In genomic region chr10:11011966-11012365, GRCh38 we compare ENCODE assay signal across 20 cellular contexts. TPM values are rescaled to one million over a fixed set of nuclear protein-coding genes. Genes with fewer than 3 reads are reported as not detected.
DNase-seq lines count a peak whose midpoint lies in the region; ATAC-seq and TF ChIP-seq lines count a peak whose summit lies in the region.
"Had no signal": no experiment of that assay in that cellular context is flagged by ENCODE, and none has a peak within 500 bp of the region (broad histone marks: within the 10 kb centered on the region; RNA-seq: fewer than 3 reads in every experiment).

No MANE protein-coding gene starts in this region.

- peak overlapping the region in 3 of 11 experiments; percentile 36 to 60 (median 54); a peak in 3 of 22 replicates for H3K27ac ChIP-seq in BLaER1 treated with 17β-estradiol and CSF1 and Interleukin-3, amounts not matched to agents 10 nM and 100 nM
- no peak overlapping the region for H3K27ac ChIP-seq in RWPE2 (ENCODE audit: poor library complexity, severe bottlenecking)
- peak overlapping the region in 3 of 4 donors; percentile 8 to 51 (median 32) for H3K27ac ChIP-seq in esophagus squamous epithelium
- no peak overlapping the region for H3K27ac ChIP-seq in neuronal stem cell (replicated peaks; ENCODE audit: low read length)
- no peak overlapping the region for H3K27ac ChIP-seq in H9 (ENCODE audit: insufficient read length, low read depth, low read length)

- H4K20me1 ChIP-seq in BLaER1 treated with 17β-estradiol and CSF1 and Interleukin-3, amounts not matched to agents 10 nM and 100 nM: no peaks in the 10 kb centered on the region
- no peaks in the 10 kb centered on the region for H4K20me1 ChIP-seq in H9 (ENCODE audit: control insufficient read depth, insufficient read depth, insufficient read length)

- H4K8ac ChIP-seq in neuronal stem cell (ENCODE audit: low read depth, low read length) (no peak overlapping the region), H9 (replicated peaks; ENCODE audit: insufficient read length, low read depth, low read length) (no peak overlapping the region)

- no peaks in the 10 kb centered on the region for H3K23me2 ChIP-seq in H9 (ENCODE audit: insufficient read length, low read depth, low read length, poor library complexity, severe bottlenecking)

- no peak overlapping the region for H3K27ac Mint-ChIP-seq in H9
- H3K27ac Mint-ChIP-seq: activated CD4-positive, alpha-beta memory T cell treated with anti-CD3 and anti-CD28 coated beads, Interleukin-2, amount 10 ng/mL, durations not matched to agents 7 days and 5 days; activated T-helper 1 cell treated with anti-CD3 and anti-CD28 coated beads, Interleukin-12 subunit alpha, Interleukin-12 subunit beta, Interleukin-2, Interleukin-4 antibody, amounts not matched to agents 30 ng/mL and 10 ng/mL and 1 ng/mL, durations not matched to agents 14 hours and 24 hours and 36 hours; CD8-positive, alpha-beta T cell; stimulated activated naive CD8-positive, alpha-beta T cell treated with anti-CD3 and anti-CD28 coated beads, Interleukin-15, Interleukin-2, amounts not matched to agents 100 ng/mL and 50 ng/mL, for 24 hours had no signal

- H3K14ac ChIP-seq in neuronal stem cell (ENCODE audit: low read length) (no peak overlapping the region), H9 (ENCODE audit: insufficient read depth, low read length) (no peak overlapping the region)

- H4K91ac ChIP-seq in neuronal stem cell (ENCODE audit: low read depth, low read length, poor library complexity): no peak overlapping the region
- H4K91ac ChIP-seq in H9 (ENCODE audit: insufficient read length, low read depth, low read length): no peak overlapping the region

- no peaks in the 10 kb centered on the region for H3K36me3 ChIP-seq in BLaER1 treated with 17β-estradiol and CSF1 and Interleukin-3, amounts not matched to agents 10 nM and 100 nM
- H3K36me3 ChIP-seq in RWPE2 (ENCODE audit: low read depth): no peaks in the 10 kb centered on the region
- H3K36me3 ChIP-seq in esophagus squamous epithelium: no peaks in the 10 kb centered on the region
- H3K36me3 ChIP-seq in neuronal stem cell (replicated peaks in 1 of 2; ENCODE audit: control insufficient read depth in 2 of 2, insufficient read depth in 2 of 2, low read length in 2 of 2): no peaks in the 10 kb centered on the region
- H3K36me3 ChIP-seq: Peyer's patch had no signal

- H3K79me1 ChIP-seq in neuronal stem cell (ENCODE audit: low read depth, low read length) (no peaks in the 10 kb centered on the region), H9 (ENCODE audit: insufficient read depth, low read depth, low read length, poor library complexity, severe bottlenecking) (no peaks in the 10 kb centered on the region)

- no peak overlapping the region for H3K9ac ChIP-seq in BLaER1 treated with 17β-estradiol and CSF1 and Interleukin-3, amounts not matched to agents 10 nM and 100 nM
- no peak overlapping the region for H3K9ac ChIP-seq in neuronal stem cell (ENCODE audit: low read depth, low read length, poor library complexity)
- no peak overlapping the region for H3K9ac ChIP-seq in H9 (ENCODE audit: extremely low read depth, insufficient read length, low read length)

- intact Hi-C loops in esophagus squamous epithelium (cut with DNase I): no loop called here

- H3K9me3 ChIP-seq in BLaER1 treated with 17β-estradiol and CSF1 and Interleukin-3, amounts not matched to agents 10 nM and 100 nM (replicated peaks in 1 of 11): no peaks in the 10 kb centered on the region
- H3K9me3 ChIP-seq in RWPE2 (ENCODE audit: severe bottlenecking): no peaks in the 10 kb centered on the region
- H3K9me3 ChIP-seq in esophagus squamous epithelium: no peaks in the 10 kb centered on the region
- no peaks in the 10 kb centered on the region for H3K9me3 ChIP-seq in neuronal stem cell (replicated peaks in 1 of 2; ENCODE audit: control insufficient read depth in 2 of 2, insufficient read depth in 1 of 2, low read depth in 1 of 2, low read length in 2 of 2)
- H3K9me3 ChIP-seq in H9 (ENCODE audit: control insufficient read depth, low read depth, low read length): no peaks in the 10 kb centered on the region
- H3K9me3 ChIP-seq: Peyer's patch had no signal

- peak overlapping the region; percentile 59 to 80 (median 68) for H3K4me2 ChIP-seq in BLaER1 treated with 17β-estradiol and CSF1 and Interleukin-3, amounts not matched to agents 10 nM and 100 nM
- H3K4me2 ChIP-seq in neuronal stem cell (ENCODE audit: insufficient read depth, low read length, poor library complexity, severe bottlenecking) (no peak overlapping the region), H9 (ENCODE audit: insufficient read depth, insufficient read length, low read length) (no peak overlapping the region)

- H3K27me3 Mint-ChIP-seq in H9 (ENCODE audit: low read depth): peaks cover 20% of the 10 kb centered on the region

- H3K23ac ChIP-seq in neuronal stem cell (ENCODE audit: low read depth, low read length, poor library complexity) (no peak overlapping the region), H9 (ENCODE audit: insufficient read length, low read depth, low read length) (no peak overlapping the region)

- no peaks in the 10 kb centered on the region for H3K36me3 Mint-ChIP-seq in H9 (ENCODE audit: insufficient read depth in 1 of 3, low read depth in 3 of 3)
- H3K36me3 Mint-ChIP-seq: CD8-positive, alpha-beta T cell had no signal

- peak; percentile 57; the same call in 2 of the 3 replicates for ATAC-seq in RWPE2 (ENCODE audit: low read depth)
- ATAC-seq in HG02571 (IDR thresholded peaks at IDR 0.05; ENCODE audit: unreplicated experiment): no peak
- ATAC-seq: CD8-positive, alpha-beta T cell had no signal

- H3K18ac ChIP-seq in neuronal stem cell (ENCODE audit: low read length) (no peak overlapping the region), H9 (ENCODE audit: insufficient read length, low read depth, low read length) (no peak overlapping the region)

- H3K4me3 Mint-ChIP-seq in H9: no peak overlapping the region
- H3K4me3 Mint-ChIP-seq: activated CD4-positive, alpha-beta memory T cell treated with anti-CD3 and anti-CD28 coated beads, Interleukin-2, amount 10 ng/mL, durations not matched to agents 7 days and 5 days; activated T-helper 1 cell treated with anti-CD3 and anti-CD28 coated beads, Interleukin-12 subunit alpha, Interleukin-12 subunit beta, Interleukin-2, Interleukin-4 antibody, amounts not matched to agents 30 ng/mL and 10 ng/mL and 1 ng/mL, durations not matched to agents 14 hours and 24 hours and 36 hours; CD8-positive, alpha-beta T cell; stimulated activated naive CD8-positive, alpha-beta T cell treated with anti-CD3 and anti-CD28 coated beads, Interleukin-15, Interleukin-2, amounts not matched to agents 100 ng/mL and 50 ng/mL, for 24 hours had no signal

- H4K5ac ChIP-seq in H9 (ENCODE audit: insufficient read length, low read depth, low read length): no peak overlapping the region

- H2BK5ac ChIP-seq in neuronal stem cell (ENCODE audit: low read length): no peak overlapping the region
- no peak overlapping the region for H2BK5ac ChIP-seq in H9 (ENCODE audit: insufficient read length, low read length)

- no peak for TF ChIP-seq POLR2A in esophagus squamous epithelium (IDR thresholded peaks at IDR 0.05)

- no peak overlapping the region for H3K4me3 ChIP-seq in BLaER1 treated with 17β-estradiol and CSF1 and Interleukin-3, amounts not matched to agents 10 nM and 100 nM
- H3K4me3 ChIP-seq in RWPE2 (ENCODE audit: severe bottlenecking) (no peak overlapping the region), esophagus squamous epithelium (no peak overlapping the region), neuronal stem cell (ENCODE audit: low read length in 2 of 2) (no peak overlapping the region)
- H3K4me3 ChIP-seq: coronary artery, Peyer's patch had no signal

- no peak for DNase-seq in RWPE2 (ENCODE audit: low spot score)
- no peak for DNase-seq in esophagus squamous epithelium (lab: John Stamatoyannopoulos, UW)
- no peak for DNase-seq in neuronal stem cell (ENCODE audit: low spot score)
- DNase-seq in amygdala (lab: John Stamatoyannopoulos, UW): no peak
- no peak for DNase-seq in HuH-7.5 (ENCODE audit: low spot score)
- DNase-seq in H9: no peak
- DNase-seq: activated CD4-positive, alpha-beta memory T cell treated with anti-CD3 and anti-CD28 coated beads, Interleukin-2, amount 10 ng/mL, durations not matched to agents 7 days and 5 days; CD8-positive, alpha-beta T cell; DND-41; erythroblast; hippocampal formation; left cardiac atrium; NCI-H1092; Peyer's patch; posterior cingulate gyrus had no signal

- H2BK15ac ChIP-seq in neuronal stem cell (ENCODE audit: low read length): no peak overlapping the region
- H2BK15ac ChIP-seq in H9 (ENCODE audit: low read depth, low read length): no peak overlapping the region

- peaks cover 5 to 18% (median 10%) of the 10 kb centered on the region in 11 experiments for H3K27me3 ChIP-seq in BLaER1 treated with 17β-estradiol and CSF1 and Interleukin-3, amounts not matched to agents 10 nM and 100 nM
- H3K27me3 ChIP-seq in RWPE2 (ENCODE audit: insufficient read depth, poor library complexity, severe bottlenecking): peaks cover 6% of the 10 kb centered on the region
- peaks cover 0 to 24% (median 0%) of the 10 kb centered on the region in 4 donors for H3K27me3 ChIP-seq in esophagus squamous epithelium
- H3K27me3 ChIP-seq in neuronal stem cell (ENCODE audit: control insufficient read depth in 3 of 3, insufficient read depth in 3 of 3, low read depth in 1 of 3, low read length in 3 of 3): no peaks in the 10 kb centered on the region
- H3K27me3 ChIP-seq in H9 (ENCODE audit: insufficient read depth, low read length): no peaks in the 10 kb centered on the region; the same call in 1 of the 2 replicates
- H3K27me3 ChIP-seq: Peyer's patch had no signal

- peaks cover 14 to 36% (median 26%) of the 10 kb centered on the region in 10 experiments for H3K4me1 ChIP-seq in BLaER1 treated with 17β-estradiol and CSF1 and Interleukin-3, amounts not matched to agents 10 nM and 100 nM
- no peaks in the 10 kb centered on the region for H3K4me1 ChIP-seq in RWPE2 (ENCODE audit: insufficient read depth, poor library complexity, severe bottlenecking)
- H3K4me1 ChIP-seq in esophagus squamous epithelium: peaks cover 0 to 25% (median 0%) of the 10 kb centered on the region in 3 donors
- H3K4me1 ChIP-seq in neuronal stem cell (ENCODE audit: control insufficient read depth in 2 of 2, insufficient read depth in 1 of 2, low read depth in 1 of 2, low read length in 2 of 2): peaks cover 9 to 20% of the 10 kb centered on the region in 2 donors
- 0 out of 2 replicates have a peak, but pooled peaks cover 4% of the 10 kb centered on the region for H3K4me1 ChIP-seq in H9 (ENCODE audit: insufficient read depth, low read length)
- H3K4me1 ChIP-seq: Peyer's patch had no signal

- H3K9me3 Mint-ChIP-seq in H9: no peaks in the 10 kb centered on the region
- H3K9me3 Mint-ChIP-seq: activated CD4-positive, alpha-beta memory T cell treated with anti-CD3 and anti-CD28 coated beads, Interleukin-2, amount 10 ng/mL, durations not matched to agents 7 days and 5 days; activated T-helper 1 cell treated with anti-CD3 and anti-CD28 coated beads, Interleukin-12 subunit alpha, Interleukin-12 subunit beta, Interleukin-2, Interleukin-4 antibody, amounts not matched to agents 30 ng/mL and 10 ng/mL and 1 ng/mL, durations not matched to agents 14 hours and 24 hours and 36 hours; CD8-positive, alpha-beta T cell; stimulated activated naive CD8-positive, alpha-beta T cell treated with anti-CD3 and anti-CD28 coated beads, Interleukin-15, Interleukin-2, amounts not matched to agents 100 ng/mL and 50 ng/mL, for 24 hours had no signal

- no peak overlapping the region for H3T11ph ChIP-seq in H9 (ENCODE audit: low read length)

- 12 to 42% methylated on average over 3 of the region's 3 CpGs for WGBS in esophagus squamous epithelium, 2 donors
- WGBS in neuronal stem cell (ENCODE audit: extremely low coverage in 2 of 2, insufficient read length in 2 of 2, insufficient replicate concordance in 1 of 2), 2 donors: no CpG with 5 or more reads among the region's 3 CpGs
- WGBS in H9 (ENCODE audit: extremely low coverage, insufficient read length, low lambda C conversion rate): no CpG with 5 or more reads among the region's 3 CpGs

- H3K4me1 Mint-ChIP-seq in H9: peaks cover 21 to 27% of the 10 kb centered on the region in 2 experiments

- no peak overlapping the region for H2BK20ac ChIP-seq in H9 (ENCODE audit: low read depth, low read length, poor library complexity, severe bottlenecking)

- H2AFZ ChIP-seq in neuronal stem cell (ENCODE audit: low read length) (peak overlapping the region; percentile 11), H9 (ENCODE audit: low read length) (no peak overlapping the region)

- H3K4ac ChIP-seq in neuronal stem cell (ENCODE audit: low read length) (no peak overlapping the region), H9 (ENCODE audit: low read depth, low read length) (no peak overlapping the region)

- H2AK5ac ChIP-seq in neuronal stem cell (ENCODE audit: low read depth, low read length) (no peak overlapping the region), H9 (ENCODE audit: insufficient read length, low read length) (no peak overlapping the region)

- H2BK120ac ChIP-seq in neuronal stem cell (ENCODE audit: low read depth, low read length): no peak overlapping the region
- no peak overlapping the region for H2BK120ac ChIP-seq in H9 (ENCODE audit: low read depth, low read length, poor library complexity, severe bottlenecking)

- H3K79me2 ChIP-seq in H9 (ENCODE audit: insufficient read depth, low read length): no peaks in the 10 kb centered on the region

- TF ChIP-seq CTCF in RWPE2 (IDR thresholded peaks at IDR 0.05; ENCODE audit: poor library complexity, severe bottlenecking): no peak
- no peak for TF ChIP-seq CTCF in esophagus squamous epithelium (IDR thresholded peaks at IDR 0.05)
- no peak for TF ChIP-seq CTCF in H9 (conservative IDR thresholded peaks at IDR 0.05)

- no peak overlapping the region for H3K56ac ChIP-seq in H9 (ENCODE audit: insufficient read length, low read depth, low read length)

- H2BK12ac ChIP-seq in neuronal stem cell (ENCODE audit: low read length) (no peak overlapping the region), H9 (ENCODE audit: insufficient read length, low read depth, low read length) (no peak overlapping the region)

RNA-seq across cellular contexts. Expression of gene CELF2, which starts 5.7 kb away (rescaled TPM):
- total RNA-seq in esophagus squamous epithelium: 10 to 100 TPM in 2 of 4 donors, 1 to 10 TPM in 2; 4.2 to 62.4 (median 13.5) TPM
- polyA plus RNA-seq in neuronal stem cell (2013, experiment 1 of 2): 32.5 TPM
- polyA plus RNA-seq in neuronal stem cell (2013, experiment 2 of 2): 34.4 TPM
- 28.7 and 29.3 TPM in 2 replicates for total RNA-seq in H9 (2021)

Comparison
In these comparisons a context has a peak if more than half of its experiments do, and no peak if none do; other contexts are left out.
1. H3K27ac ChIP-seq: peak in esophagus squamous epithelium (3 of 4); none in RWPE2 (single experiment), neuronal stem cell (single experiment) and H9 (single experiment).
2. H3K4me2 ChIP-seq: peak in BLaER1 treated with 17β-estradiol and CSF1 and Interleukin-3, amounts not matched to agents 10 nM and 100 nM (11 of 11); none in neuronal stem cell (single experiment) and H9 (single experiment).